Comparison of ENCODE assay signal across 8 cellular contexts in the genomic region with DNA sequence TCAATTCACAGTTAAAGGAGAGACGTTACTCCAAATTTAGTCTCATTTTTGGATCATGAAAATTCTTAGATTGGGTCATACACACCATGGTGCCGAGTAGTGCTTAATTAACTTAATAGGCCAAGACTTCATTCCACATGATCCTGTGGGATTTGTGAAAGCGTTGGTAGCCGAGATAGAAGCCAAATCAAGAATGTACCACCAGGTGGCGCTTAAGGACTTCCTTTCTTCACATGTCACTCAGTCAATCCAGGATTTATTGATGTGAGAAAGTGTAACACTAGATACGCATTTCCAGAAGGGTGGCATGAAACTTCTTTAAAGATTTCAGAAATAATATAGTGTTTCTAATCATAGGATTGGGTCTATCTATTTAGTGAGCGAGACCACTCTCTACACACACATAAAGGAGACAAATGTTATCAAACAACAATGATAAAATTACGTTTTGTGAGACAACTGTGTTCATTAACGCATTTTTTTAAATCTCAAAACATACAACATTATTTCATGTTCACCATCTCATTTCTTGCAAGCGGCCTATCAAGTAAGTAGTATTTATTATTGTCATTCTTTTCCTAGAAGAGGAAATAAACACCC.
A peak's percentile ranks its signal among the peaks of the same experiment; 100 is the strongest.
DNase-seq lines count a peak whose midpoint lies in the region; ATAC-seq and TF ChIP-seq lines count a peak whose summit lies in the region.

No MANE protein-coding gene starts in this region.

- H3K36me3 ChIP-seq in WERI-Rb-1, result no peaks in the 10 kb centered on the region

- H3K9me3 ChIP-seq in AG04450 (ENCODE audit: control insufficient read depth, insufficient read depth, low read length) (peaks cover 3% of the 10 kb centered on the region; the same call in 1 of the 2 replicates), WERI-Rb-1 (ENCODE audit: severe bottlenecking) (no peaks in the 10 kb centered on the region)

- H3K27me3 ChIP-seq in AG04450 (ENCODE audit: control insufficient read depth, insufficient read depth, low read length), result no peaks in the 10 kb centered on the region
- H3K27me3 ChIP-seq in WERI-Rb-1 (ENCODE audit: insufficient read depth, low read depth, severe bottlenecking), result no peaks in the 10 kb centered on the region

- TF ChIP-seq CTCF in AG04450 (IDR thresholded peaks at IDR 0.05; ENCODE audit: low read depth, low read length) (peak; percentile 53), GM10248 (IDR thresholded peaks at IDR 0.05; ENCODE audit: control extremely low read depth, extremely low read depth, low read depth, missing control alignments) (peak; percentile 68), WERI-Rb-1 (IDR thresholded peaks at IDR 0.05; ENCODE audit: low read depth, low read length) (peak; percentile 63)

- POLR2A ChIA-PET in AG04450 (lab: Yijun Ruan, JAX) (no interaction called here), GM10248 (lab: Yijun Ruan, JAX) (no interaction called here)

- H3K27ac ChIP-seq in AG04450 (ENCODE audit: low read depth, low read length), result no peak overlapping the region
- H3K27ac ChIP-seq in WERI-Rb-1, result no peak overlapping the region

- ATAC-seq in HG02571 (IDR thresholded peaks at IDR 0.05; ENCODE audit: unreplicated experiment) (peak; percentile 71), HG03196 (IDR thresholded peaks at IDR 0.05; ENCODE audit: unreplicated experiment) (no peak)

- CTCF ChIA-PET in AG04450 (lab: Charles Lee), result interaction anchor here (0.6 kb wide), 1 partner anchor 380 kb away, joined by 4 read pairs; no protein-coding TSS in a partner anchor
- CTCF ChIA-PET in GM10248 (lab: Yijun Ruan, JAX), result interaction anchor here (0.9 to 1.9 kb wide), 5 partner anchors 12 to 227 kb away, joined by 3 to 7 read pairs (median 3); no protein-coding TSS in a partner anchor

- DNase-seq in AG04450 (ENCODE audit: low read depth, low spot score), result no peak
- DNase-seq in GM10248 (ENCODE audit: extremely low spot score), result peak; percentile 19
- peak; percentile 49 for DNase-seq in NCI-H146 (lab: John Stamatoyannopoulos, UW)
- peak; percentile 78 for DNase-seq in WERI-Rb-1
- peak; percentile 4 for DNase-seq in germinal center (ENCODE audit: low spot score)
- peak; percentile 78 for DNase-seq in retina

- H3K4me3 ChIP-seq in AG04450 (ENCODE audit: low read depth, low read length) (no peak overlapping the region), WERI-Rb-1 (ENCODE audit: low read depth, low read length) (no peak overlapping the region)
